In the genomic region with DNA sequence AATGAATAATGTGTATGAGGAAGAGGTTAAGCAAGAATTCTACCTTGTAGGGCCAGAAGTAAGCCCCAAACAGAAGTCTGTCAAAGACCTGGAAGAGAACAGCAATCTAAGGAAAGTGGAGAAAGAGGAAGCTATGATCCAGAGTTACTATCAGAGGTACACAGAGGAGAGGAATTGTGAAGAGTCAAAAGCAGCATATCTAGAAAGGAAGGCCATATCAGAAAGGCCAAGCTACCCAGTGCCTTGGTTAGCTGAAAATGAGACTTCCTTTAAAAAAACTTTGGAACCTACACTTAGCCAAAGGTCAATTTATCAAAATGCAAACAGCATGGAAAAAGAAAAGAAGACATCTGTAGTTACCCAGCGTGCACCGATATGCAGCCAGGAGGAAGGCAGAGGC, we compare ENCODE assay signal across 33 cellular contexts. TPM values are rescaled to one million over a fixed set of nuclear protein-coding genes. Genes with fewer than 3 reads are reported as not detected.
"Had no signal": no experiment of that assay in that cellular context is flagged by ENCODE, and none has a peak within 500 bp of the region (broad histone marks: within the 10 kb centered on the region; RNA-seq: fewer than 3 reads in every experiment).

No MANE protein-coding gene starts in this region.

- DNase-seq: activated B cell treated with CpG ODN at 0.5 μM for 24 hours; activated CD4-positive, alpha-beta T cell treated with anti-CD3 and anti-CD28 coated beads for 48 hours; activated CD4-positive, alpha-beta T cell treated with anti-CD3 and anti-CD28 coated beads, Interleukin-2, amount 50 U/mL, for 1 hour; activated CD4-positive, alpha-beta T cell treated with anti-CD3 and anti-CD28 coated beads, Interleukin-2, amount 50 U/mL, for 48 hours; activated CD8-positive, alpha-beta memory T cell treated with anti-CD3 and anti-CD28 coated beads for 24 hours; activated CD8-positive, alpha-beta T cell treated with anti-CD3 and anti-CD28 coated beads for 36 hours; activated effector memory CD4-positive, alpha-beta T cell treated with Interleukin-2 at 50 U/mL for 16 hours; activated gamma-delta T cell treated with Interleukin-2 at 50 U/mL for 16 hours; activated naive CD4-positive, alpha-beta T cell treated with anti-CD3 and anti-CD28 coated beads, Interleukin-2, amount 50 U/mL, for 16 hours; activated naive CD4-positive, alpha-beta T cell treated with Interleukin-2 at 50 U/mL for 16 hours; activated T-cell treated with anti-CD3 and anti-CD28 coated beads, Interleukin-2, amount 50 U/mL, for 4 hours; amniotic stem cell; anterior cingulate cortex; brain microvascular endothelial cell; cortex of kidney; dermis blood vessel endothelial cell; effector CD4-positive, alpha-beta T cell; effector memory CD8-positive, alpha-beta T cell; erythroblast; foreskin keratinocyte; gastrocnemius medialis; glutamatergic neuron; heart right ventricle; T-helper 17 cell; T1000; WERI-Rb-1 had no signal

- H3K27me3 ChIP-seq: brain microvascular endothelial cell, esophagus muscularis mucosa, foreskin keratinocyte, gastrocnemius medialis, heart right ventricle, hepatocyte had no signal

- H3K27ac ChIP-seq: brain microvascular endothelial cell, esophagus muscularis mucosa, foreskin keratinocyte, gastrocnemius medialis, heart right ventricle, hepatocyte, WERI-Rb-1 had no signal

- H3K79me2 ChIP-seq: hepatocyte had no signal

- H3K4me2 ChIP-seq: hepatocyte had no signal

- H3K4me1 ChIP-seq: esophagus muscularis mucosa, foreskin keratinocyte, gastrocnemius medialis, heart right ventricle had no signal

- H3K9me3 ChIP-seq: esophagus muscularis mucosa, gastrocnemius medialis, heart right ventricle had no signal

- H3K4me3 ChIP-seq: esophagus muscularis mucosa, gastrocnemius medialis, heart right ventricle, hepatocyte had no signal

- ATAC-seq: activated CD4-positive, CD25-positive, alpha-beta regulatory T cell treated with anti-CD3 and anti-CD28 coated beads, Interleukin-2, amount 50 U/mL, for 24 hours; activated CD8-positive, alpha-beta T cell treated with anti-CD3 and anti-CD28 coated beads for 36 hours; activated T-cell treated with anti-CD3 and anti-CD28 coated beads, Interleukin-2, amount 50 U/mL, for 4 hours; activated T-helper 17 cell treated with anti-CD3 and anti-CD28 coated beads, Interleukin-2, amount 50 U/mL, for 72 hours; effector memory CD8-positive, alpha-beta T cell; foreskin keratinocyte; gastrocnemius medialis; heart right ventricle; T-helper 17 cell had no signal

- H3K36me3 ChIP-seq: brain microvascular endothelial cell, esophagus muscularis mucosa, gastrocnemius medialis, heart right ventricle, WERI-Rb-1 had no signal

- FAIRE-seq: astrocyte, bronchial epithelial cell had no signal

- H2AFZ ChIP-seq: hepatocyte had no signal

RNA-seq across cellular contexts. Expression of gene GAD2, which starts 42.7 kb away (rescaled TPM):
- total RNA-seq: activated B cell treated with CpG ODN at 0.5 μM for 24 hours; activated CD8-positive, alpha-beta T cell treated with anti-CD3 and anti-CD28 coated beads for 36 hours; activated T-cell treated with anti-CD3 and anti-CD28 coated beads, Interleukin-2, amount 50 U/mL, for 4 hours; activated T-helper 17 cell treated with anti-CD3 and anti-CD28 coated beads, Interleukin-2, amount 50 U/mL, for 72 hours; astrocyte; bronchial epithelial cell; cardiac septum; dermis blood vessel endothelial cell; esophagus muscularis mucosa; foreskin keratinocyte; gastrocnemius medialis; heart right ventricle; T-helper 17 cell had no signal
- polyA plus RNA-seq: foreskin keratinocyte, heart right ventricle had no signal
